ENCODE assay signal across 8 cellular contexts in genomic region chr19:39843919-39844793, GRCh38. TPM values are rescaled to one million over a fixed set of nuclear protein-coding genes. Genes with fewer than 3 reads are reported as not detected.
DNase-seq lines count a peak whose midpoint lies in the region; ATAC-seq and TF ChIP-seq lines count a peak whose summit lies in the region.

No MANE protein-coding gene starts in this region.

- peaks cover 5% of the 10 kb centered on the region for H3K27me3 ChIP-seq in neutrophil

- POLR2A ChIA-PET in activated CD4-positive, alpha-beta T cell treated with anti-CD3 and anti-CD28 coated beads for 36 hours (lab: Charles Lee): interaction anchor here (0.7 to 5.1 kb wide), 2 partner anchors 11 to 167 kb away, joined by 4 to 32 read pairs; partner anchors contain the start of gene DYRK1B

- no peak overlapping the region for H3K4me3 ChIP-seq in neutrophil (ENCODE audit: low read depth in 1 of 2, low read length in 1 of 2)

- ATAC-seq in activated CD4-positive, alpha-beta T cell treated with anti-CD3 and anti-CD28 coated beads for 36 hours: no peak
- ATAC-seq in SK-N-SH treated with all-trans-retinoic acid at 6 μM for 48 hours: 0 out of 3 replicates have a peak, but pooled peaks have one; percentile 15
- no peak for ATAC-seq in GM21381 (IDR thresholded peaks at IDR 0.05; ENCODE audit: unreplicated experiment)

- H3K4me1 Mint-ChIP-seq in activated CD4-positive, alpha-beta T cell treated with anti-CD3 and anti-CD28 coated beads for 36 hours: peaks cover 50% of the 10 kb centered on the region
- H3K4me1 Mint-ChIP-seq in IgD-negative memory B cell: peaks cover 34 to 42% (median 36%) of the 10 kb centered on the region in 3 donors

- intact Hi-C loops in activated CD4-positive, alpha-beta T cell treated with anti-CD3 and anti-CD28 coated beads for 36 hours (cut with DNase I, micrococcal nuclease): loop anchor here (1.0 to 10.0 kb wide), 6 partner anchors 51 to 761 kb away; partner anchors contain the start of genes EID2 (in 1 of the 2), LTBP4 (in 1 of the 2) and PSMC4 (in 1 of the 2)

- H3K4me1 ChIP-seq in neutrophil (ENCODE audit: control insufficient read depth in 1 of 2, insufficient read depth in 1 of 2, low read depth in 1 of 2, low read length in 1 of 2): peaks cover 22 to 24% of the 10 kb centered on the region in 2 experiments

- H3K27ac Mint-ChIP-seq in activated CD4-positive, alpha-beta T cell treated with anti-CD3 and anti-CD28 coated beads for 36 hours: peak overlapping the region; percentile 94
- peak overlapping the region; percentile 60 to 85 (median 83) for H3K27ac Mint-ChIP-seq in IgD-negative memory B cell

- H3K9me3 ChIP-seq in neutrophil: no peaks in the 10 kb centered on the region

- no peak overlapping the region for H3K27ac ChIP-seq in neutrophil

- peak; percentile 33 for TF ChIP-seq CTCF in neutrophil (IDR thresholded peaks at IDR 0.05)

- H3K4me3 Mint-ChIP-seq in activated CD4-positive, alpha-beta T cell treated with anti-CD3 and anti-CD28 coated beads for 36 hours: peak overlapping the region; percentile 96
- H3K4me3 Mint-ChIP-seq in IgD-negative memory B cell: peak overlapping the region; percentile 89 to 96 (median 92)

- H3K27me3 Mint-ChIP-seq in activated CD4-positive, alpha-beta T cell treated with anti-CD3 and anti-CD28 coated beads for 36 hours: no peaks in the 10 kb centered on the region
- H3K27me3 Mint-ChIP-seq in IgD-negative memory B cell: no peaks in the 10 kb centered on the region

- DNase-seq in activated CD4-positive, alpha-beta T cell treated with anti-CD3 and anti-CD28 coated beads for 36 hours: no peak
- DNase-seq in activated CD4-positive, alpha-beta T cell treated with anti-CD3 and anti-CD28 coated beads for 1 hour: no peak
- peak; percentile 80 for DNase-seq in epidermal melanocyte (ENCODE audit: insufficient read length, low spot score)
- DNase-seq in stimulated activated CD4-positive, alpha-beta T cell treated with anti-CD3 and anti-CD28 coated beads, Interleukin-1b, Interleukin-23, amount 100 ng/mL, for 48 hours: no peak

- H3K36me3 ChIP-seq in neutrophil: no peaks in the 10 kb centered on the region

- CTCF ChIA-PET in activated CD4-positive, alpha-beta T cell treated with anti-CD3 and anti-CD28 coated beads for 36 hours (lab: Charles Lee): interaction anchor here (0.6 to 8.1 kb wide), 24 partner anchors 11 to 820 kb away, joined by 3 to 77 read pairs (median 4); partner anchors contain the start of genes DYRK1B, LEUTX, PSMC4 and SUPT5H

- peaks cover 57% of the 10 kb centered on the region for H3K36me3 Mint-ChIP-seq in activated CD4-positive, alpha-beta T cell treated with anti-CD3 and anti-CD28 coated beads for 36 hours (ENCODE audit: low read depth)
- H3K36me3 Mint-ChIP-seq in IgD-negative memory B cell: peaks cover 3% of the 10 kb centered on the region

- no peaks in the 10 kb centered on the region for H3K9me3 Mint-ChIP-seq in activated CD4-positive, alpha-beta T cell treated with anti-CD3 and anti-CD28 coated beads for 36 hours (ENCODE audit: low read depth)
- H3K9me3 Mint-ChIP-seq in IgD-negative memory B cell: no peaks in the 10 kb centered on the region

TF ChIP-seq in SK-N-SH treated with all-trans-retinoic acid at 6 μM for 48 hours, 23 proteins besides CTCF, POLR2A, EP300 and RAD21:
- TF ChIP-seq CSRNP3 (CRISPR knock-in tag; IDR thresholded peaks at IDR 0.05): no peak
- no peak for TF ChIP-seq GLIS3 (CRISPR knock-in tag; IDR thresholded peaks at IDR 0.05)
- TF ChIP-seq RARB (CRISPR knock-in tag; IDR thresholded peaks at IDR 0.05): no peak
- TF ChIP-seq ZNF70 (CRISPR knock-in tag; IDR thresholded peaks at IDR 0.05): no peak
- no peak for TF ChIP-seq PATZ1 (CRISPR knock-in tag; IDR thresholded peaks at IDR 0.05; ENCODE audit: borderline replicate concordance)
- TF ChIP-seq SNAI2 (CRISPR knock-in tag; IDR thresholded peaks at IDR 0.05): no peak
- TF ChIP-seq ZNF565 (CRISPR knock-in tag; conservative IDR thresholded peaks at IDR 0.05; ENCODE audit: low read depth): no peak
- TF ChIP-seq, protein P1, sequence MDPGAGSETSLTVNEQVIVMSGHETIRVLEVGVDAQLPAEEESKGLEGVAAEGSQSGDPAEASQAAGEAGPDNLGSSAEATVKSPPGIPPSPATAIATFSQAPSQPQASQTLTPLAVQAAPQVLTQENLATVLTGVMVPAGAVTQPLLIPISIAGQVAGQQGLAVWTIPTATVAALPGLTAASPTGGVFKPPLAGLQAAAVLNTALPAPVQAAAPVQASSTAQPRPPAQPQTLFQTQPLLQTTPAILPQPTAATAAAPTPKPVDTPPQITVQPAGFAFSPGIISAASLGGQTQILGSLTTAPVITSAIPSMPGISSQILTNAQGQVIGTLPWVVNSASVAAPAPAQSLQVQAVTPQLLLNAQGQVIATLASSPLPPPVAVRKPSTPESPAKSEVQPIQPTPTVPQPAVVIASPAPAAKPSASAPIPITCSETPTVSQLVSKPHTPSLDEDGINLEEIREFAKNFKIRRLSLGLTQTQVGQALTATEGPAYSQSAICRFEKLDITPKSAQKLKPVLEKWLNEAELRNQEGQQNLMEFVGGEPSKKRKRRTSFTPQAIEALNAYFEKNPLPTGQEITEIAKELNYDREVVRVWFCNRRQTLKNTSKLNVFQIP (CRISPR knock-in tag; IDR thresholded peaks at IDR 0.05; ENCODE audit: borderline replicate concordance, low read depth): no peak
- TF ChIP-seq CSDC2 (CRISPR knock-in tag; IDR thresholded peaks at IDR 0.05): no peak
- TF ChIP-seq OSR1 (CRISPR knock-in tag; IDR thresholded peaks at IDR 0.05): no peak
- no peak for TF ChIP-seq TOX (CRISPR knock-in tag; IDR thresholded peaks at IDR 0.05; ENCODE audit: borderline replicate concordance)
- no peak for TF ChIP-seq ARNTL (CRISPR knock-in tag; IDR thresholded peaks at IDR 0.05; ENCODE audit: borderline replicate concordance, low read depth)
- no peak for TF ChIP-seq ISL1 (CRISPR knock-in tag; IDR thresholded peaks at IDR 0.05)
- no peak for TF ChIP-seq ZFP30 (CRISPR knock-in tag; IDR thresholded peaks at IDR 0.05)
- no peak for TF ChIP-seq ZNF8 (CRISPR knock-in tag; IDR thresholded peaks at IDR 0.05)
- TF ChIP-seq ZC3H10 (CRISPR knock-in tag; IDR thresholded peaks at IDR 0.05): no peak
- TF ChIP-seq, protein P2, sequence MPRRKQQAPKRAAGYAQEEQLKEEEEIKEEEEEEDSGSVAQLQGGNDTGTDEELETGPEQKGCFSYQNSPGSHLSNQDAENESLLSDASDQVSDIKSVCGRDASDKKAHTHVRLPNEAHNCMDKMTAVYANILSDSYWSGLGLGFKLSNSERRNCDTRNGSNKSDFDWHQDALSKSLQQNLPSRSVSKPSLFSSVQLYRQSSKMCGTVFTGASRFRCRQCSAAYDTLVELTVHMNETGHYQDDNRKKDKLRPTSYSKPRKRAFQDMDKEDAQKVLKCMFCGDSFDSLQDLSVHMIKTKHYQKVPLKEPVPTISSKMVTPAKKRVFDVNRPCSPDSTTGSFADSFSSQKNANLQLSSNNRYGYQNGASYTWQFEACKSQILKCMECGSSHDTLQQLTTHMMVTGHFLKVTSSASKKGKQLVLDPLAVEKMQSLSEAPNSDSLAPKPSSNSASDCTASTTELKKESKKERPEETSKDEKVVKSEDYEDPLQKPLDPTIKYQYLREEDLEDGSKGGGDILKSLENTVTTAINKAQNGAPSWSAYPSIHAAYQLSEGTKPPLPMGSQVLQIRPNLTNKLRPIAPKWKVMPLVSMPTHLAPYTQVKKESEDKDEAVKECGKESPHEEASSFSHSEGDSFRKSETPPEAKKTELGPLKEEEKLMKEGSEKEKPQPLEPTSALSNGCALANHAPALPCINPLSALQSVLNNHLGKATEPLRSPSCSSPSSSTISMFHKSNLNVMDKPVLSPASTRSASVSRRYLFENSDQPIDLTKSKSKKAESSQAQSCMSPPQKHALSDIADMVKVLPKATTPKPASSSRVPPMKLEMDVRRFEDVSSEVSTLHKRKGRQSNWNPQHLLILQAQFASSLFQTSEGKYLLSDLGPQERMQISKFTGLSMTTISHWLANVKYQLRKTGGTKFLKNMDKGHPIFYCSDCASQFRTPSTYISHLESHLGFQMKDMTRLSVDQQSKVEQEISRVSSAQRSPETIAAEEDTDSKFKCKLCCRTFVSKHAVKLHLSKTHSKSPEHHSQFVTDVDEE (CRISPR knock-in tag; IDR thresholded peaks at IDR 0.05): no peak
- TF ChIP-seq PPARA (CRISPR knock-in tag; IDR thresholded peaks at IDR 0.05; ENCODE audit: borderline replicate concordance): no peak
- TF ChIP-seq ESRRG (CRISPR knock-in tag; IDR thresholded peaks at IDR 0.05): no peak
- no peak for TF ChIP-seq BACH2 (CRISPR knock-in tag; IDR thresholded peaks at IDR 0.05; ENCODE audit: borderline replicate concordance)

RNA-seq across cellular contexts. Expression of gene FBL, which starts 2.0 kb away (rescaled TPM):
- 100 to 1,000 TPM; 742 to 890 TPM for total RNA-seq in activated CD4-positive, alpha-beta T cell treated with anti-CD3 and anti-CD28 coated beads for 36 hours
- polyA plus RNA-seq in IgD-negative memory B cell: 183 TPM

RNA-seq across cellular contexts. Expression of gene DYRK1B, which starts 10.2 kb away (rescaled TPM):
- 1 to 10 TPM; 4.8 to 6.9 TPM for total RNA-seq in activated CD4-positive, alpha-beta T cell treated with anti-CD3 and anti-CD28 coated beads for 36 hours
- 16.9 TPM for polyA plus RNA-seq in IgD-negative memory B cell
